In genomic region chr7:47573758-47574472, GRCh38 we compare ENCODE assay signal across 8 cellular contexts. TPM values are rescaled to one million over a fixed set of nuclear protein-coding genes. Genes with fewer than 3 reads are reported as not detected.
A peak's percentile ranks its signal among the peaks of the same experiment; 100 is the strongest.
DNase-seq lines count a peak whose midpoint lies in the region; ATAC-seq, FAIRE-seq and TF ChIP-seq lines count a peak whose summit lies in the region.

No MANE protein-coding gene starts in this region.

- H4K20me1 ChIP-seq in keratinocyte (ENCODE audit: control insufficient read depth, extremely low read depth, insufficient read depth, low read length): no peaks in the 10 kb centered on the region

- dilution Hi-C loops in keratinocyte (cut with MboI; ENCODE audit: extremely low pct_ligation_motif_present, low sequenced_read_pairs): no loop called here

- peak; percentile 60 for DNase-seq in HK-2 (ENCODE audit: unreplicated experiment)
- no peak for DNase-seq in keratinocyte (ENCODE audit: low read depth, low spot score)
- DNase-seq in substantia nigra (lab: John Stamatoyannopoulos, UW): no peak
- no peak for DNase-seq in activated effector memory CD4-positive, alpha-beta T cell treated with Interleukin-2 at 50 U/mL for 16 hours
- no peak for DNase-seq in 8988T
- no peak for DNase-seq in GM12892 (ENCODE audit: insufficient read length)

- no peaks in the 10 kb centered on the region for H3K9me3 ChIP-seq in keratinocyte (ENCODE audit: control insufficient read depth, low read depth, low read length)

- ATAC-seq in HG03342 (IDR thresholded peaks at IDR 0.05; ENCODE audit: unreplicated experiment): no peak

- FAIRE-seq in keratinocyte (lab: Jason Lieb, UNC) (peak; percentile 86), GM12892 (lab: Jason Lieb, UNC) (no peak)

- H2AFZ ChIP-seq in keratinocyte (ENCODE audit: control insufficient read depth, low read length): no peak overlapping the region

- H3K27me3 ChIP-seq in keratinocyte (ENCODE audit: control insufficient read depth, extremely low read depth, insufficient read depth, low read length): no peaks in the 10 kb centered on the region

- peaks cover 52% of the 10 kb centered on the region for H3K4me1 ChIP-seq in keratinocyte (ENCODE audit: control insufficient read depth, extremely low read depth, insufficient read depth, low read length)

- peak overlapping the region; percentile 28 for H3K4me2 ChIP-seq in keratinocyte (ENCODE audit: control insufficient read depth, extremely low read depth, insufficient read depth, low read depth, low read length)

- H3K36me3 ChIP-seq in keratinocyte (ENCODE audit: control insufficient read depth in 2 of 2, extremely low read depth in 1 of 2, insufficient read depth in 2 of 2, low read length in 2 of 2): no peaks in the 10 kb centered on the region

- H3K4me3 ChIP-seq in keratinocyte (ENCODE audit: control insufficient read depth in 2 of 3, extremely low read depth in 1 of 3, insufficient read depth in 2 of 3, low read depth in 1 of 3, low read length in 3 of 3): peak overlapping the region in 1 of 3 experiments; percentile 9

- TF ChIP-seq POLR2A in GM12892 (IDR thresholded peaks at IDR 0.05; ENCODE audit: low read depth, low read length): no peak

- H3K27ac ChIP-seq in VCaP: peak overlapping the region; percentile 91; the same call in 1 of the 2 replicates
- no peak overlapping the region for H3K27ac ChIP-seq in keratinocyte (ENCODE audit: control insufficient read depth, insufficient read depth, low read length)
- H3K27ac ChIP-seq in substantia nigra (ENCODE audit: low read depth, low read length, poor library complexity, severe bottlenecking): peak overlapping the region; percentile 43

- no peak overlapping the region for H3K9ac ChIP-seq in keratinocyte (ENCODE audit: control insufficient read depth, extremely low read depth, insufficient read depth, low read length)

- H3K9me1 ChIP-seq in keratinocyte (ENCODE audit: control insufficient read depth, extremely low read depth, insufficient read depth, low read length): peaks cover 3% of the 10 kb centered on the region

- no peaks in the 10 kb centered on the region for H3K79me2 ChIP-seq in keratinocyte (ENCODE audit: control insufficient read depth, insufficient read depth, low read length)

- TF ChIP-seq CTCF in VCaP (conservative IDR thresholded peaks at IDR 0.05) (no peak), keratinocyte (optimal IDR thresholded peaks at IDR 0.05 in 1 of 3, IDR thresholded peaks at IDR 0.05 in 1 of 3, conservative IDR thresholded peaks at IDR 0.05 in 1 of 3; ENCODE audit: extremely low read depth in 1 of 3, insufficient read depth in 2 of 3, low read length in 3 of 3) (no peak)

RNA-seq across cellular contexts. Expression of gene TNS3, which starts 8.0 kb away (rescaled TPM):
- polyA plus RNA-seq in keratinocyte: 3.9 to 5.7 TPM (median 5.3 TPM) in 3 replicates
- 0.39 TPM for polyA plus RNA-seq in keratinocyte (2011; ENCODE audit: low read depth)
- polyA plus RNA-seq in keratinocyte (2011; cell fraction: cytosol; rRNA removed): 4.7 and 4.9 TPM in 2 replicates
- 12.2 and 14.2 TPM in 2 replicates for polyA plus RNA-seq in keratinocyte (2011; cell fraction: nucleus; rRNA removed)
- polyA plus RNA-seq in keratinocyte (2012; ENCODE audit: low replicate concordance): 1.2 and 4.6 TPM in 2 replicates
- 10.1 to 20.3 TPM (median 18.5 TPM) in 3 replicates for polyA minus RNA-seq in keratinocyte
- 6.1 TPM for polyA minus RNA-seq in keratinocyte (2011; cell fraction: cytosol; rRNA and poly(A)+ RNA removed)
- 10.4 and 17.5 TPM in 2 replicates for polyA minus RNA-seq in keratinocyte (2011; cell fraction: nucleus; rRNA and poly(A)+ RNA removed)
- polyA plus RNA-seq in GM12892 (2012; ENCODE audit: missing spikeins): 2.6 TPM
